ENCODE assay signal across 11 cellular contexts in genomic region chr13:26476744-26477129, GRCh38.
DNase-seq lines count a peak whose midpoint lies in the region; ATAC-seq, FAIRE-seq and TF ChIP-seq lines count a peak whose summit lies in the region.
"Had no signal": no experiment of that assay in that cellular context is flagged by ENCODE, and none has a peak within 500 bp of the region (broad histone marks: within the 10 kb centered on the region; RNA-seq: fewer than 3 reads in every experiment).

No MANE protein-coding gene starts in this region.

- H3K9ac ChIP-seq in GM23248: peak overlapping the region; percentile 63
- H3K9ac ChIP-seq: parathyroid adenoma had no signal

- H3K4me2 ChIP-seq in GM23248 (ENCODE audit: unreplicated experiment) (peak overlapping the region; percentile 72), hepatocyte (peak overlapping the region; percentile 73)

- no peaks in the 10 kb centered on the region for H3K27me3 Mint-ChIP-seq in activated T-helper 17 cell treated with anti-CD3 and anti-CD28 coated beads, Interleukin-2, amount 50 U/mL, for 72 hours

- H3K9me2 ChIP-seq in GM23248 (ENCODE audit: insufficient read depth) (no peaks in the 10 kb centered on the region), hepatocyte (replicated peaks; ENCODE audit: insufficient read depth) (no peaks in the 10 kb centered on the region)

- TF ChIP-seq CTCF in hepatocyte (IDR thresholded peaks at IDR 0.05; ENCODE audit: poor library complexity) (no peak), prostate gland (IDR thresholded peaks at IDR 0.05) (no peak), mucosa of descending colon (IDR thresholded peaks at IDR 0.05) (no peak)

- ATAC-seq in activated T-helper 17 cell treated with anti-CD3 and anti-CD28 coated beads, Interleukin-2, amount 50 U/mL, for 72 hours (replicated peaks): no peak
- ATAC-seq in mucosa of descending colon: no peak

- peaks cover 15% of the 10 kb centered on the region for H3F3A ChIP-seq in GM23248 (ENCODE audit: insufficient read depth)

- H3K27ac ChIP-seq in GM23248 (peak overlapping the region; percentile 53), hepatocyte (peak overlapping the region; percentile 13), prostate gland (peak overlapping the region; percentile 26 to 36)
- H3K27ac ChIP-seq: parathyroid adenoma had no signal

- peaks cover 26% of the 10 kb centered on the region for H3K4me1 ChIP-seq in GM23248 (ENCODE audit: insufficient read depth)
- H3K4me1 ChIP-seq in hepatocyte (ENCODE audit: insufficient read depth): peaks cover 13% of the 10 kb centered on the region
- H3K4me1 ChIP-seq in prostate gland (replicated peaks): no peaks in the 10 kb centered on the region
- H3K4me1 ChIP-seq in mucosa of descending colon (ENCODE audit: low read depth): no peaks in the 10 kb centered on the region
- H3K4me1 ChIP-seq: parathyroid adenoma had no signal

- no peaks in the 10 kb centered on the region for H3K9me3 ChIP-seq in GM23248 (ENCODE audit: low read depth)
- no peaks in the 10 kb centered on the region for H3K9me3 ChIP-seq in hepatocyte (ENCODE audit: low read depth)
- H3K9me3 ChIP-seq in prostate gland: no peaks in the 10 kb centered on the region
- no peaks in the 10 kb centered on the region for H3K9me3 ChIP-seq in mucosa of descending colon

- no peaks in the 10 kb centered on the region for H3K27me3 ChIP-seq in GM23248 (replicated peaks; ENCODE audit: insufficient read depth)
- no peaks in the 10 kb centered on the region for H3K27me3 ChIP-seq in hepatocyte
- H3K27me3 ChIP-seq in prostate gland (replicated peaks; ENCODE audit: insufficient read depth): no peaks in the 10 kb centered on the region

- no peaks in the 10 kb centered on the region for H3K4me1 Mint-ChIP-seq in activated T-helper 17 cell treated with anti-CD3 and anti-CD28 coated beads, Interleukin-2, amount 50 U/mL, for 72 hours

- H3K27ac Mint-ChIP-seq in activated T-helper 17 cell treated with anti-CD3 and anti-CD28 coated beads, Interleukin-2, amount 50 U/mL, for 72 hours: no peak overlapping the region

- H4K20me1 ChIP-seq in GM23248 (ENCODE audit: insufficient read depth) (no peaks in the 10 kb centered on the region), hepatocyte (ENCODE audit: insufficient read depth, poor library complexity, severe bottlenecking) (no peaks in the 10 kb centered on the region)

- 10 to 14% methylated on average over 3 of the region's 3 CpGs for WGBS in GM23248 (ENCODE audit: low coverage in 1 of 2, low lambda C conversion rate in 2 of 2, missing lambda C conversion rate in 2 of 2), 2 experiments
- WGBS in hepatocyte (ENCODE audit: low lambda C conversion rate, missing lambda C conversion rate): 64% methylated on average over 3 of the region's 3 CpGs
- WGBS in prostate gland: 37% methylated on average over 3 of the region's 3 CpGs

- no peak for TF ChIP-seq POLR2A in prostate gland (IDR thresholded peaks at IDR 0.05)
- no peak for TF ChIP-seq POLR2A in GM12892 (IDR thresholded peaks at IDR 0.05; ENCODE audit: low read depth, low read length)

- H3K36me3 ChIP-seq in GM23248 (ENCODE audit: low read depth) (no peaks in the 10 kb centered on the region), hepatocyte (replicated peaks; ENCODE audit: insufficient read depth, low read depth) (no peaks in the 10 kb centered on the region), prostate gland (no peaks in the 10 kb centered on the region), mucosa of descending colon (ENCODE audit: low read depth) (no peaks in the 10 kb centered on the region)

- H3K4me3 ChIP-seq in GM23248 (peak overlapping the region; percentile 59), hepatocyte (no peak overlapping the region), prostate gland (no peak overlapping the region), mucosa of descending colon (no peak overlapping the region)

- peak overlapping the region; percentile 49 for H3K4me3 Mint-ChIP-seq in activated T-helper 17 cell treated with anti-CD3 and anti-CD28 coated beads, Interleukin-2, amount 50 U/mL, for 72 hours

- in situ Hi-C loops in GM23248 (cut with MboI): no loop called here

- H3K36me3 Mint-ChIP-seq in activated T-helper 17 cell treated with anti-CD3 and anti-CD28 coated beads, Interleukin-2, amount 50 U/mL, for 72 hours (ENCODE audit: low read depth): no peaks in the 10 kb centered on the region

- H3K9me3 Mint-ChIP-seq in activated T-helper 17 cell treated with anti-CD3 and anti-CD28 coated beads, Interleukin-2, amount 50 U/mL, for 72 hours: no peaks in the 10 kb centered on the region

- FAIRE-seq in GM12892 (lab: Jason Lieb, UNC): no peak

- DNase-seq in GM23248: no peak
- no peak for DNase-seq in hepatocyte (ENCODE audit: low spot score)
- DNase-seq in prostate gland (ENCODE audit: low spot score): no peak
- DNase-seq in GM12892 (ENCODE audit: insufficient read length): no peak
- DNase-seq in hepatic stellate cell (ENCODE audit: low spot score): no peak
- no peak for DNase-seq in mucosa of descending colon
- no peak for DNase-seq in NK-92 treated with Interleukin-12 subunit alpha and Interleukin-12 subunit beta, amount 100 ng/mL, for 24 hours (lab: John Stamatoyannopoulos, UW)
- DNase-seq: effector CD8-positive, alpha-beta T cell; NCI-H510A treated with DMSO at 0.1 percent for 48 hours had no signal

- H3K79me2 ChIP-seq in GM23248 (ENCODE audit: insufficient read depth): no peaks in the 10 kb centered on the region
- H3K79me2 ChIP-seq in hepatocyte: no peaks in the 10 kb centered on the region
- H3K79me2 ChIP-seq: parathyroid adenoma had no signal

- intact Hi-C loops in prostate gland (cut with DNase I) (no loop called here), mucosa of descending colon (cut with DNase I, micrococcal nuclease) (no loop called here)

- H2AFZ ChIP-seq in GM23248 (peak overlapping the region; percentile 90), hepatocyte (peak overlapping the region; percentile 46)
- H2AFZ ChIP-seq: parathyroid adenoma had no signal
